1 cellular context compared by ENCODE assay signal in the genomic region with DNA sequence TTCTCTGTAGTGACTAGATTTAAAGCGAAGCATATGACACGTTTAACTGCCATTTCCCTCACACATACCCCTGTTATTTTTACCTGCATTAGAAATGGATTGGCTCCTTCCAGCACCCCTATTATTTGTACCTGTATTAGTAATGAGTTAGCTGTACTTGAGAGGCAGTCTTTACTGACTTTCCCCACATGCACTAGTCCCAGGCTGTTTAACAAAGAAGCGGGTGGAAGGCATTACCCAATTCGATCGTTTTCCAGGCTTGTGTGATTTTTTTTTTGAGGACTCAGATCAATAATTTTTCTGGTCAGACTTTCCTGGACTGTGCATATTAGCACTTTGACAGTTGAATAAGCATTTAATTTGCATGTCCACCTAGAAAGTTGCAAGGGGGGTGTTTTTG.
TF ChIP-seq lines count a peak whose summit lies in the region.

No MANE protein-coding gene starts in this region.

TF ChIP-seq in WTC11, 78 proteins besides CTCF, POLR2A, EP300 and RAD21 (continued from another document):
- TF ChIP-seq, protein P1, sequence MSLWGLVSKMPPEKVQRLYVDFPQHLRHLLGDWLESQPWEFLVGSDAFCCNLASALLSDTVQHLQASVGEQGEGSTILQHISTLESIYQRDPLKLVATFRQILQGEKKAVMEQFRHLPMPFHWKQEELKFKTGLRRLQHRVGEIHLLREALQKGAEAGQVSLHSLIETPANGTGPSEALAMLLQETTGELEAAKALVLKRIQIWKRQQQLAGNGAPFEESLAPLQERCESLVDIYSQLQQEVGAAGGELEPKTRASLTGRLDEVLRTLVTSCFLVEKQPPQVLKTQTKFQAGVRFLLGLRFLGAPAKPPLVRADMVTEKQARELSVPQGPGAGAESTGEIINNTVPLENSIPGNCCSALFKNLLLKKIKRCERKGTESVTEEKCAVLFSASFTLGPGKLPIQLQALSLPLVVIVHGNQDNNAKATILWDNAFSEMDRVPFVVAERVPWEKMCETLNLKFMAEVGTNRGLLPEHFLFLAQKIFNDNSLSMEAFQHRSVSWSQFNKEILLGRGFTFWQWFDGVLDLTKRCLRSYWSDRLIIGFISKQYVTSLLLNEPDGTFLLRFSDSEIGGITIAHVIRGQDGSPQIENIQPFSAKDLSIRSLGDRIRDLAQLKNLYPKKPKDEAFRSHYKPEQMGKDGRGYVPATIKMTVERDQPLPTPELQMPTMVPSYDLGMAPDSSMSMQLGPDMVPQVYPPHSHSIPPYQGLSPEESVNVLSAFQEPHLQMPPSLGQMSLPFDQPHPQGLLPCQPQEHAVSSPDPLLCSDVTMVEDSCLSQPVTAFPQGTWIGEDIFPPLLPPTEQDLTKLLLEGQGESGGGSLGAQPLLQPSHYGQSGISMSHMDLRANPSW (CRISPR knock-in tag; conservative IDR thresholded peaks at IDR 0.05; ENCODE audit: low read depth) = no peak
- TF ChIP-seq, protein P2, sequence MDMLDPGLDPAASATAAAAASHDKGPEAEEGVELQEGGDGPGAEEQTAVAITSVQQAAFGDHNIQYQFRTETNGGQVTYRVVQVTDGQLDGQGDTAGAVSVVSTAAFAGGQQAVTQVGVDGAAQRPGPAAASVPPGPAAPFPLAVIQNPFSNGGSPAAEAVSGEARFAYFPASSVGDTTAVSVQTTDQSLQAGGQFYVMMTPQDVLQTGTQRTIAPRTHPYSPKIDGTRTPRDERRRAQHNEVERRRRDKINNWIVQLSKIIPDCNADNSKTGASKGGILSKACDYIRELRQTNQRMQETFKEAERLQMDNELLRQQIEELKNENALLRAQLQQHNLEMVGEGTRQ (CRISPR knock-in tag; IDR thresholded peaks at IDR 0.05) = no peak
- TF ChIP-seq NR3C1 (CRISPR knock-in tag; conservative IDR thresholded peaks at IDR 0.05; ENCODE audit: low read depth) (no peak), FOXK1 (CRISPR knock-in tag; IDR thresholded peaks at IDR 0.05) (no peak), ELF4 (CRISPR knock-in tag; IDR thresholded peaks at IDR 0.05; ENCODE audit: low read depth) (no peak), CREM (CRISPR knock-in tag; IDR thresholded peaks at IDR 0.05) (no peak)
- TF ChIP-seq, protein P3, sequence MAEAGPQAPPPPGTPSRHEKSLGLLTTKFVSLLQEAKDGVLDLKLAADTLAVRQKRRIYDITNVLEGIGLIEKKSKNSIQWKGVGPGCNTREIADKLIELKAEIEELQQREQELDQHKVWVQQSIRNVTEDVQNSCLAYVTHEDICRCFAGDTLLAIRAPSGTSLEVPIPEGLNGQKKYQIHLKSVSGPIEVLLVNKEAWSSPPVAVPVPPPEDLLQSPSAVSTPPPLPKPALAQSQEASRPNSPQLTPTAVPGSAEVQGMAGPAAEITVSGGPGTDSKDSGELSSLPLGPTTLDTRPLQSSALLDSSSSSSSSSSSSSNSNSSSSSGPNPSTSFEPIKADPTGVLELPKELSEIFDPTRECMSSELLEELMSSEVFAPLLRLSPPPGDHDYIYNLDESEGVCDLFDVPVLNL (CRISPR knock-in tag; IDR thresholded peaks at IDR 0.05; ENCODE audit: borderline replicate concordance, low read depth) = no peak
